ENCODE assay signal across 28 cellular contexts in genomic region chr9:37172511-37172910, GRCh38.
"Had no signal": no experiment of that assay in that cellular context is flagged by ENCODE, and none has a peak within 500 bp of the region (broad histone marks: within the 10 kb centered on the region; RNA-seq: fewer than 3 reads in every experiment).

No MANE protein-coding gene starts in this region.

- H3K9me3 Mint-ChIP-seq: activated CD4-positive, alpha-beta memory T cell treated with anti-CD3 and anti-CD28 coated beads, Interleukin-2, amount 10 ng/mL, durations not matched to agents 7 days and 5 days; activated naive CD4-positive, alpha-beta T cell treated with anti-CD3 and anti-CD28 coated beads, Interleukin-2, amount 10 ng/mL, durations not matched to agents 7 days and 5 days; activated T-helper 17 cell treated with anti-CD3 and anti-CD28 coated beads, Interleukin-2, amount 50 U/mL, for 72 hours; IgD-negative memory B cell; T-helper 1 cell treated with Interleukin-12 subunit alpha and Interleukin-12 subunit beta and Interleukin-4 antibody, amounts not matched to agents 30 μg/mL and 1 μg/mL, for 36 hours had no signal

- H3K36me3 ChIP-seq: ascending aorta, cardiac muscle cell, MG63 had no signal

- H3K4me1 ChIP-seq: body of pancreas had no signal

- H3K27me3 Mint-ChIP-seq: activated CD4-positive, alpha-beta memory T cell treated with anti-CD3 and anti-CD28 coated beads, Interleukin-2, amount 10 ng/mL, durations not matched to agents 7 days and 5 days; activated naive CD4-positive, alpha-beta T cell treated with anti-CD3 and anti-CD28 coated beads, Interleukin-2, amount 10 ng/mL, durations not matched to agents 7 days and 5 days; activated T-helper 17 cell treated with anti-CD3 and anti-CD28 coated beads, Interleukin-2, amount 50 U/mL, for 72 hours; IgD-negative memory B cell had no signal

- H3K27ac Mint-ChIP-seq: activated CD4-positive, alpha-beta memory T cell treated with anti-CD3 and anti-CD28 coated beads, Interleukin-2, amount 10 ng/mL, durations not matched to agents 7 days and 5 days; activated naive CD4-positive, alpha-beta T cell treated with anti-CD3 and anti-CD28 coated beads, Interleukin-2, amount 10 ng/mL, durations not matched to agents 7 days and 5 days; activated T-helper 17 cell treated with anti-CD3 and anti-CD28 coated beads, Interleukin-2, amount 50 U/mL, for 72 hours; T-helper 1 cell treated with Interleukin-12 subunit alpha and Interleukin-12 subunit beta and Interleukin-4 antibody, amounts not matched to agents 30 μg/mL and 1 μg/mL, for 36 hours had no signal

- H3K9me3 ChIP-seq: ascending aorta, body of pancreas, MG63 had no signal

- H3K27ac ChIP-seq: ascending aorta, body of pancreas, cardiac muscle cell, VCaP had no signal

- DNase-seq: activated CD4-positive, alpha-beta memory T cell treated with anti-CD3 and anti-CD28 coated beads, Interleukin-2, amount 10 ng/mL, durations not matched to agents 7 days and 5 days; activated CD4-positive, alpha-beta T cell treated with anti-CD3 and anti-CD28 coated beads, Interleukin-2, amount 50 U/mL, for 1 hour; activated CD4-positive, CD25-positive, alpha-beta regulatory T cell; activated gamma-delta T cell treated with Interleukin-2 at 50 U/mL for 16 hours; activated naive CD4-positive, alpha-beta T cell treated with anti-CD3 and anti-CD28 coated beads, Interleukin-2, amount 10 ng/mL, durations not matched to agents 7 days and 5 days; activated T-cell treated with anti-CD3 and anti-CD28 coated beads for 4 hours; activated T-cell treated with anti-CD3 and anti-CD28 coated beads, Interleukin-2, amount 50 U/mL, for 48 hours; amniotic stem cell; body of pancreas; KG1; MG63; MV-4-11; NCI-H1092 treated with DMSO at 0.1 percent for 48 hours; NCI-H1417 treated with DMSO at 0.1 percent for 48 hours; NCI-H1694 treated with DMSO at 0.1 percent for 48 hours; NCI-H2029 treated with DMSO at 0.1 percent for 48 hours; NCI-H510A treated with DMSO at 0.1 percent for 48 hours; NCI-H69; PC-3; SHP77 treated with DMSO at 0.1 percent for 48 hours; T-helper 9 cell had no signal

- H3K4me3 ChIP-seq: ascending aorta, body of pancreas, cardiac muscle cell, MG63 had no signal

- FAIRE-seq: RCC 7860 had no signal

- H3K4me1 Mint-ChIP-seq: activated T-helper 17 cell treated with anti-CD3 and anti-CD28 coated beads, Interleukin-2, amount 50 U/mL, for 72 hours had no signal

- H3K4me3 Mint-ChIP-seq: activated CD4-positive, alpha-beta memory T cell treated with anti-CD3 and anti-CD28 coated beads, Interleukin-2, amount 10 ng/mL, durations not matched to agents 7 days and 5 days; activated naive CD4-positive, alpha-beta T cell treated with anti-CD3 and anti-CD28 coated beads, Interleukin-2, amount 10 ng/mL, durations not matched to agents 7 days and 5 days; activated T-helper 17 cell treated with anti-CD3 and anti-CD28 coated beads, Interleukin-2, amount 50 U/mL, for 72 hours; IgD-negative memory B cell; T-helper 1 cell treated with Interleukin-12 subunit alpha and Interleukin-12 subunit beta and Interleukin-4 antibody, amounts not matched to agents 30 μg/mL and 1 μg/mL, for 36 hours had no signal

- H3K27me3 ChIP-seq: ascending aorta, body of pancreas, cardiac muscle cell, MG63 had no signal

- ATAC-seq: activated T-helper 17 cell treated with anti-CD3 and anti-CD28 coated beads, Interleukin-2, amount 50 U/mL, for 72 hours; body of pancreas; PC-3 had no signal
